ENCODE assay signal across 1 cellular context in genomic region chr15:69729167-69729748, GRCh38.
TF ChIP-seq lines count a peak whose summit lies in the region.

No MANE protein-coding gene starts in this region.

TF ChIP-seq in WTC11, 78 proteins besides CTCF, POLR2A, EP300 and RAD21 (continued from another document):
- TF ChIP-seq STAT6 (CRISPR knock-in tag; conservative IDR thresholded peaks at IDR 0.05; ENCODE audit: low read depth) (no peak), ZNF232 (CRISPR knock-in tag; IDR thresholded peaks at IDR 0.05) (no peak)
